In the genomic region with DNA sequence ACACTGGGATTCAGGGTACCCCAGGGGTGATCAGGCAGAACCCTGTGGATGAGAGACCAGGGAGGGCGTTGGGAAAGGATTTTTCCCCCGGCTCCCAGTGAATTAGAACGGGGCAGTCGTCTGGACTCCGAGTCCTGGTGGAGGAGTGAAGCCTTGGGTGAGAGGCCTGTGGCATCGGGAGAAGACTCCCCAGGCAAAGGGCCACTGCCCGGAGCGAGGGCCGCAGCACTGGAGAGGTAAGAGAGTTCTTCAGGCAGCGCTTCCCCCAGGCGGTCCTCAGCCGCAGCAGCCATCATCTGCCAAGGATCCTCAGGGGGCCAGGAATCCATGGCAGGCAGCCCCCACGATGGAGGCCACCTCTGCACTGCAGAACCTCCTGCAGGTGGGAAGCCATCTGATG, we compare ENCODE assay signal across 33 cellular contexts. TPM values are rescaled to one million over a fixed set of nuclear protein-coding genes. Genes with fewer than 3 reads are reported as not detected.
"Had no signal": no experiment of that assay in that cellular context is flagged by ENCODE, and none has a peak within 500 bp of the region (broad histone marks: within the 10 kb centered on the region; RNA-seq: fewer than 3 reads in every experiment).

No MANE protein-coding gene starts in this region.

- H3K4me3 Mint-ChIP-seq: memory B cell; naive thymus-derived CD8-positive, alpha-beta T cell; nephron; neural crest cell; stimulated activated naive B cell treated with anti-CD40 and anti-IgM and Interleukin-4, amounts not matched to agents 10 μg/mL and 1 μg/mL and 100 μg/mL, for 72 hours had no signal

- H3K36me3 ChIP-seq: left ventricle myocardium inferior, neutrophil, ovary, right atrium auricular region, right lobe of liver, stomach, thyroid gland, transverse colon, upper lobe of left lung, vagina had no signal

- DNase-seq: islet precursor cell; left ventricle myocardium inferior; naive thymus-derived CD8-positive, alpha-beta T cell; occipital lobe; ovary; right lobe of liver; stimulated activated CD4-positive, alpha-beta T cell treated with anti-CD3 and anti-CD28 coated beads, Interleukin-12 subunit alpha, Interleukin-12 subunit beta, amount 100 ng/mL, for 4 hours; stimulated activated CD4-positive, alpha-beta T cell treated with anti-CD3 and anti-CD28 coated beads, Interleukin-15, amount 100 ng/mL, for 24 hours; stimulated activated CD4-positive, alpha-beta T cell treated with anti-CD3 and anti-CD28 coated beads, Interleukin-2, amount 100 ng/mL, for 24 hours; stimulated activated CD4-positive, alpha-beta T cell treated with anti-CD3 and anti-CD28 coated beads, Interleukin-4, amount 100 ng/mL, for 1 hour; stimulated activated naive B cell treated with anti-CD40 and anti-IgM and Interleukin-4, amounts not matched to agents 10 μg/mL and 1 μg/mL and 100 μg/mL, for 72 hours; stimulated activated naive CD8-positive, alpha-beta T cell treated with anti-CD3 and anti-CD28 coated beads, Interleukin-15, Interleukin-2, amounts not matched to agents 100 U/mL and 50 U/mL, for 24 hours; stomach; testis; thyroid gland; transverse colon had no signal

- H3K4me3 ChIP-seq: hepatocyte, left ventricle myocardium inferior, lung, ovary, right atrium auricular region, right lobe of liver, smooth muscle cell, stomach, testis, thyroid gland, transverse colon, upper lobe of left lung, vagina had no signal

- H3K9me3 Mint-ChIP-seq: memory B cell; naive thymus-derived CD8-positive, alpha-beta T cell; nephron; neural crest cell; stimulated activated naive B cell treated with anti-CD40 and anti-IgM and Interleukin-4, amounts not matched to agents 10 μg/mL and 1 μg/mL and 100 μg/mL, for 72 hours had no signal

- H3K27me3 ChIP-seq: hepatocyte, ovary, right atrium auricular region, right lobe of liver, testis, thyroid gland, transverse colon, upper lobe of left lung, vagina had no signal

- H3K79me2 ChIP-seq: hepatocyte had no signal

- H2AFZ ChIP-seq: hepatocyte had no signal

- H3K4me2 ChIP-seq: hepatocyte, smooth muscle cell had no signal

- H3K27ac ChIP-seq: hepatocyte, left ventricle myocardium inferior, neutrophil, ovary, right atrium auricular region, right lobe of liver, stomach, testis, thyroid gland, transverse colon, upper lobe of left lung, vagina had no signal

- H3K9me3 ChIP-seq: left ventricle myocardium inferior, neutrophil, ovary, right atrium auricular region, right lobe of liver, stomach, testis, thyroid gland, transverse colon, upper lobe of left lung, vagina had no signal

- H3K4me1 ChIP-seq: right lobe of liver had no signal

- H3K36me3 Mint-ChIP-seq: memory B cell; naive thymus-derived CD8-positive, alpha-beta T cell; stimulated activated naive B cell treated with anti-CD40 and anti-IgM and Interleukin-4, amounts not matched to agents 10 μg/mL and 1 μg/mL and 100 μg/mL, for 72 hours had no signal

- H3K27ac Mint-ChIP-seq: memory B cell; progenitor cell of endocrine pancreas; stimulated activated naive B cell treated with anti-CD40 and anti-IgM and Interleukin-4, amounts not matched to agents 10 μg/mL and 1 μg/mL and 100 μg/mL, for 72 hours had no signal

RNA-seq across cellular contexts. Expression of gene C6orf15, which starts 0.7 kb away (rescaled TPM):
- total RNA-seq: hepatocyte; left ventricle myocardium inferior; lung; mucosa of gallbladder; naive thymus-derived CD8-positive, alpha-beta T cell; neural crest cell; occipital lobe; ovary; progenitor cell of endocrine pancreas; pulmonary artery endothelial cell; renal cortical epithelial cell; right atrium auricular region; right lobe of liver; skeletal muscle tissue; stomach; testis; thyroid gland; transverse colon; upper lobe of left lung; urinary bladder; vagina had no signal
- polyA plus RNA-seq: hepatocyte; lung; naive thymus-derived CD8-positive, alpha-beta T cell; ovary; stomach; urinary bladder had no signal

RNA-seq across cellular contexts. Expression of gene PSORS1C1, which starts 2.9 kb away (rescaled TPM):
- total RNA-seq: naive thymus-derived CD8-positive, alpha-beta T cell; neural crest cell; occipital lobe; progenitor cell of endocrine pancreas had no signal
- polyA plus RNA-seq: naive thymus-derived CD8-positive, alpha-beta T cell had no signal

RNA-seq across cellular contexts. Expression of gene CDSN, which starts 8.5 kb away (rescaled TPM):
- total RNA-seq: hepatocyte; kidney epithelial cell; left ventricle myocardium inferior; naive thymus-derived CD8-positive, alpha-beta T cell; neural crest cell; occipital lobe; progenitor cell of endocrine pancreas; pulmonary artery endothelial cell; right atrium auricular region; right lobe of liver; skeletal muscle tissue; stomach; transverse colon; upper lobe of left lung; urinary bladder had no signal
- polyA plus RNA-seq: hepatocyte; naive thymus-derived CD8-positive, alpha-beta T cell; urinary bladder had no signal

RNA-seq across cellular contexts. Expression of gene PSORS1C2, which starts 27.2 kb away (rescaled TPM):
- total RNA-seq: hepatocyte; kidney epithelial cell; left ventricle myocardium inferior; lung; mucosa of gallbladder; naive thymus-derived CD8-positive, alpha-beta T cell; neural crest cell; occipital lobe; ovary; progenitor cell of endocrine pancreas; pulmonary artery endothelial cell; renal cortical epithelial cell; right atrium auricular region; right lobe of liver; skeletal muscle tissue; testis; thyroid gland; transverse colon; upper lobe of left lung; urinary bladder; vagina had no signal
- polyA plus RNA-seq: hepatocyte; lung; naive thymus-derived CD8-positive, alpha-beta T cell; ovary; urinary bladder had no signal
